ENCODE assay signal across 8 cellular contexts in genomic region chr10:22321156-22321711, GRCh38.
DNase-seq lines count a peak whose midpoint lies in the region; ATAC-seq and TF ChIP-seq lines count a peak whose summit lies in the region.

No MANE protein-coding gene starts in this region.

- peak overlapping the region; percentile 95 for H3K4me3 ChIP-seq in GM12864 (ENCODE audit: low read depth, low read length)
- peak overlapping the region; percentile 74 for H3K4me3 ChIP-seq in LNCaP clone FGC (ENCODE audit: low read depth, low read length)
- H3K4me3 ChIP-seq in choroid plexus epithelial cell (ENCODE audit: low read depth, low read length) = peak overlapping the region; percentile 77

- DNase-seq in 8988T (peak; percentile 68), GM12864 (ENCODE audit: low read depth) (no peak), LNCaP clone FGC (ENCODE audit: low read depth) (peak; percentile 34), choroid plexus epithelial cell (ENCODE audit: low read depth) (peak; percentile 83), kidney glomerular epithelial cell (lab: John Stamatoyannopoulos, UW) (peak; percentile 47)
- peak; percentile 69 for DNase-seq in stimulated activated CD4-positive, alpha-beta T cell treated with anti-CD3 and anti-CD28 coated beads, Interleukin-2, amount 100 ng/mL, for 4 hours (ENCODE audit: low read depth)

- TF ChIP-seq CTCF in GM12864 (IDR thresholded peaks at IDR 0.05; ENCODE audit: low read depth, low read length, missing control alignments) (no peak), LNCaP clone FGC (IDR thresholded peaks at IDR 0.05; ENCODE audit: control insufficient read depth, extremely low read depth, insufficient read depth) (no peak), choroid plexus epithelial cell (conservative IDR thresholded peaks at IDR 0.05; ENCODE audit: low read depth, low read length) (no peak)

- peak; percentile 34 to 40 for ATAC-seq in activated CD4-positive, CD25-positive, alpha-beta regulatory T cell treated with anti-CD3 and anti-CD28 coated beads, Interleukin-2, amount 50 U/mL, for 24 hours
- no peak for ATAC-seq in GM18517 (IDR thresholded peaks at IDR 0.05; ENCODE audit: unreplicated experiment)
